ENCODE assay signal across 1 cellular context in genomic region chr16:56647641-56648431, GRCh38.
TF ChIP-seq lines count a peak whose summit lies in the region.

No MANE protein-coding gene starts in this region.

TF ChIP-seq in K562, 482 proteins besides CTCF, POLR2A, EP300 and RAD21:
- TF ChIP-seq CREM (IDR thresholded peaks at IDR 0.05; ENCODE audit: low read depth) (no peak), NFATC3 (IDR thresholded peaks at IDR 0.05) (no peak), PHF21A (IDR thresholded peaks at IDR 0.05; ENCODE audit: borderline replicate concordance, low read depth) (no peak), ZBTB12 (CRISPR knock-in tag; IDR thresholded peaks at IDR 0.05) (no peak), ZBED1 (IDR thresholded peaks at IDR 0.05) (no peak), SMAD1 (IDR thresholded peaks at IDR 0.05; ENCODE audit: low read depth, low read length, partially characterized antibody) (no peak), ZNF212 (CRISPR knock-in tag; IDR thresholded peaks at IDR 0.05) (no peak), ZNF133 (CRISPR knock-in tag; IDR thresholded peaks at IDR 0.05) (no peak)
